Comparison of ENCODE assay signal across 8 cellular contexts in genomic region chrX:21374163-21374993, GRCh38. TPM values are rescaled to one million over a fixed set of nuclear protein-coding genes. Genes with fewer than 3 reads are reported as not detected.
DNase-seq lines count a peak whose midpoint lies in the region; ATAC-seq and TF ChIP-seq lines count a peak whose summit lies in the region.

TSS of gene CNKSR2 (plus strand) at chrX:21374418. CDS start at chrX:21374898, 480 bp downstream.

- no peaks in the 10 kb centered on the region for H3K36me3 Mint-ChIP-seq in activated CD8-positive, alpha-beta T cell treated with anti-CD3 and anti-CD28 coated beads for 36 hours (ENCODE audit: low read depth)
- no peaks in the 10 kb centered on the region for H3K36me3 Mint-ChIP-seq in naive thymus-derived CD4-positive, alpha-beta T cell

- peak within 1 kb of the TSS; percentile 85 for H3K27ac Mint-ChIP-seq in activated CD8-positive, alpha-beta T cell treated with anti-CD3 and anti-CD28 coated beads for 36 hours
- H3K27ac Mint-ChIP-seq in naive thymus-derived CD4-positive, alpha-beta T cell: peak within 1 kb of the TSS; percentile 55 to 90 (median 82)

- H3K27me3 Mint-ChIP-seq in activated CD8-positive, alpha-beta T cell treated with anti-CD3 and anti-CD28 coated beads for 36 hours: no peaks in the 10 kb centered on the region
- peaks cover 0 to 14% (median 0%) of the 10 kb centered on the region in 5 donors for H3K27me3 Mint-ChIP-seq in naive thymus-derived CD4-positive, alpha-beta T cell

- peaks cover 32% of the 10 kb centered on the region for H3K4me1 Mint-ChIP-seq in activated CD8-positive, alpha-beta T cell treated with anti-CD3 and anti-CD28 coated beads for 36 hours (ENCODE audit: low read depth)
- H3K4me1 Mint-ChIP-seq in naive thymus-derived CD4-positive, alpha-beta T cell: peaks cover 6 to 39% (median 34%) of the 10 kb centered on the region in 7 donors

- TF ChIP-seq CTCF in activated CD8-positive, alpha-beta T cell treated with anti-CD3 and anti-CD28 coated beads for 36 hours (IDR thresholded peaks at IDR 0.05): no peak

- peak within 1 kb of the TSS; percentile 87 for H3K9ac ChIP-seq in endocrine pancreas (ENCODE audit: control insufficient read depth, insufficient read depth, low read length)

- peak; percentile 64 for ATAC-seq in HG03066 (IDR thresholded peaks at IDR 0.05; ENCODE audit: low read depth, unreplicated experiment)
- peak; percentile 76 for ATAC-seq in activated CD8-positive, alpha-beta T cell treated with anti-CD3 and anti-CD28 coated beads for 36 hours
- ATAC-seq in naive thymus-derived CD4-positive, alpha-beta T cell: peak; percentile 83

- no peaks in the 10 kb centered on the region for H3K27me3 ChIP-seq in endocrine pancreas (ENCODE audit: control insufficient read depth, insufficient read depth, low read length)
- no peaks in the 10 kb centered on the region for H3K27me3 ChIP-seq in naive thymus-derived CD4-positive, alpha-beta T cell (ENCODE audit: control insufficient read depth in 2 of 2, insufficient read depth in 2 of 2, low read length in 2 of 2)

- POLR2A ChIA-PET in activated CD8-positive, alpha-beta T cell treated with anti-CD3 and anti-CD28 coated beads for 36 hours (lab: Charles Lee): interaction anchor here (0.7 kb wide), 1 partner anchor 35 kb away, joined by 3 read pairs; no protein-coding TSS in a partner anchor
- POLR2A ChIA-PET in naive thymus-derived CD4-positive, alpha-beta T cell (lab: Charles Lee): interaction anchor here (0.8 to 1.7 kb wide), 3 partner anchors 9 to 283 kb away, joined by 3 to 7 read pairs (median 3); no protein-coding TSS in a partner anchor

- CTCF ChIA-PET in activated CD8-positive, alpha-beta T cell treated with anti-CD3 and anti-CD28 coated beads for 36 hours (lab: Charles Lee): interaction anchor here (0.9 to 1.2 kb wide), 2 partner anchors 105 to 106 kb away, joined by 3 to 5 read pairs; no protein-coding TSS in a partner anchor
- CTCF ChIA-PET in naive thymus-derived CD4-positive, alpha-beta T cell (lab: Charles Lee): no interaction called here

- DNase-seq in NOMO-1 treated with DMSO at 0.1 percent for 48 hours (lab: John Stamatoyannopoulos, UW; ENCODE audit: unreplicated experiment): peak; percentile 11
- no peak for DNase-seq in NOMO-1 treated with dmso at 0.1 percent for 144 hours (lab: John Stamatoyannopoulos, UW; ENCODE audit: unreplicated experiment)
- DNase-seq in NCI-H345 (lab: John Stamatoyannopoulos, UW): peak; percentile 89
- DNase-seq in activated CD8-positive, alpha-beta T cell treated with anti-CD3 and anti-CD28 coated beads for 36 hours: peak; percentile 68
- DNase-seq in naive thymus-derived CD4-positive, alpha-beta T cell: peak; percentile 40 to 79 (median 70)
- DNase-seq in stimulated activated naive CD4-positive, alpha-beta T cell (lab: John Stamatoyannopoulos, UW): peak; percentile 55 to 76 (median 68)

- no peaks in the 10 kb centered on the region for H3K36me3 ChIP-seq in endocrine pancreas (ENCODE audit: control insufficient read depth, insufficient read depth, low read length)
- peaks cover 0 to 11% (median 0%) of the 10 kb centered on the region in 3 experiments for H3K36me3 ChIP-seq in naive thymus-derived CD4-positive, alpha-beta T cell (ENCODE audit: control insufficient read depth in 2 of 3, insufficient read depth in 3 of 3, low read length in 3 of 3)

- H3K27ac ChIP-seq in naive thymus-derived CD4-positive, alpha-beta T cell (ENCODE audit: low read depth, low read length): peak within 1 kb of the TSS; percentile 70

- H3K9me3 ChIP-seq in endocrine pancreas (ENCODE audit: control insufficient read depth, low read length): no peaks in the 10 kb centered on the region
- H3K9me3 ChIP-seq in naive thymus-derived CD4-positive, alpha-beta T cell (ENCODE audit: control insufficient read depth in 2 of 3, low read length in 3 of 3): no peaks in the 10 kb centered on the region

- intact Hi-C loops in activated CD8-positive, alpha-beta T cell treated with anti-CD3 and anti-CD28 coated beads for 36 hours (cut with micrococcal nuclease): loop anchor here (10.0 kb wide), 1 partner anchor 60 kb away; no protein-coding TSS in a partner anchor
- intact Hi-C loops in naive thymus-derived CD4-positive, alpha-beta T cell (cut with micrococcal nuclease): loop anchor here (1.0 to 10.0 kb wide), 10 partner anchors 8 to 1110 kb away; partner anchors contain the start of genes KLHL34 (in 1 of the 2) and RPS6KA3 (in 1 of the 2)

- H3K9me3 Mint-ChIP-seq in activated CD8-positive, alpha-beta T cell treated with anti-CD3 and anti-CD28 coated beads for 36 hours: no peaks in the 10 kb centered on the region
- H3K9me3 Mint-ChIP-seq in naive thymus-derived CD4-positive, alpha-beta T cell: no peaks in the 10 kb centered on the region

- H3K4me1 ChIP-seq in endocrine pancreas (ENCODE audit: control insufficient read depth, insufficient read depth, low read length): peaks cover 3% of the 10 kb centered on the region
- H3K4me1 ChIP-seq in naive thymus-derived CD4-positive, alpha-beta T cell (ENCODE audit: control insufficient read depth in 2 of 2, insufficient read depth in 2 of 2, low read length in 2 of 2): peaks cover 0 to 7% of the 10 kb centered on the region in 2 donors

- peak within 1 kb of the TSS; percentile 69 for H3K4me3 ChIP-seq in endocrine pancreas (ENCODE audit: control insufficient read depth, insufficient read depth, low read length)
- peak within 1 kb of the TSS; percentile 62 for H3K4me3 ChIP-seq in naive thymus-derived CD4-positive, alpha-beta T cell (ENCODE audit: low read length)

- peak within 1 kb of the TSS; percentile 87 for H3K4me3 Mint-ChIP-seq in activated CD8-positive, alpha-beta T cell treated with anti-CD3 and anti-CD28 coated beads for 36 hours
- peak within 1 kb of the TSS; percentile 84 to 95 (median 92) for H3K4me3 Mint-ChIP-seq in naive thymus-derived CD4-positive, alpha-beta T cell

RNA-seq across cellular contexts. Expression of gene CNKSR2, which starts in this region (rescaled TPM):
- 1 to 10 TPM; 8.3 to 9.4 TPM for total RNA-seq in activated CD8-positive, alpha-beta T cell treated with anti-CD3 and anti-CD28 coated beads for 36 hours
- total RNA-seq in naive thymus-derived CD4-positive, alpha-beta T cell: 10 to 100 TPM in 4 of 5 experiments, 1 to 10 TPM in 1; 6.3 to 25.3 (median 16.9) TPM
- 10 to 100 TPM; 11.1 to 13.6 TPM for polyA plus RNA-seq in naive thymus-derived CD4-positive, alpha-beta T cell
